Comparison of ENCODE assay signal across 1 cellular context in genomic region chr17:29663155-29663554, GRCh38.
TF ChIP-seq lines count a peak whose summit lies in the region.

No MANE protein-coding gene starts in this region.

TF ChIP-seq in HepG2, 621 proteins besides CTCF, POLR2A, EP300 and RAD21 (continued from another document):
- TF ChIP-seq ZNF318 (CRISPR knock-in tag; IDR thresholded peaks at IDR 0.05) (no peak), ATF1 (CRISPR knock-in tag; IDR thresholded peaks at IDR 0.05) (no peak), SIX1 (CRISPR knock-in tag; IDR thresholded peaks at IDR 0.05; ENCODE audit: borderline replicate concordance) (peak; percentile 35; the same call in 1 of the 2 replicates), NR1H2 (CRISPR knock-in tag; IDR thresholded peaks at IDR 0.05; ENCODE audit: borderline replicate concordance, low read depth) (no peak), ARID5B (CRISPR knock-in tag; IDR thresholded peaks at IDR 0.05) (peak; percentile 26; the same call in 1 of the 2 replicates), TOPORS (CRISPR knock-in tag; IDR thresholded peaks at IDR 0.05) (no peak), NFE2 (CRISPR knock-in tag; IDR thresholded peaks at IDR 0.05) (peak; percentile 93), PHF20 (CRISPR knock-in tag; IDR thresholded peaks at IDR 0.05) (no peak), ZNF281 (CRISPR knock-in tag; IDR thresholded peaks at IDR 0.05; ENCODE audit: borderline replicate concordance) (no peak), NFE2L2 (IDR thresholded peaks at IDR 0.05; ENCODE audit: low read length) (peak; percentile 79), TAF15 (IDR thresholded peaks at IDR 0.05; ENCODE audit: low read depth, low read length, poor library complexity, severe bottlenecking) (no peak), ZFP36 (IDR thresholded peaks at IDR 0.05; ENCODE audit: borderline replicate concordance, low read depth, low read length, partially characterized antibody) (no peak), ZNF792 (CRISPR knock-in tag; IDR thresholded peaks at IDR 0.05) (0 out of 2 replicates have a peak, but pooled peaks have one; percentile 34), MAFK (conservative IDR thresholded peaks at IDR 0.05 in 1 of 2, IDR thresholded peaks at IDR 0.05 in 1 of 2; ENCODE audit: low read length in 2 of 2) (peak; percentile 73 to 87), STAT6 (CRISPR knock-in tag; IDR thresholded peaks at IDR 0.05; ENCODE audit: borderline replicate concordance) (no peak), IRF2 (CRISPR knock-in tag; IDR thresholded peaks at IDR 0.05) (no peak), HOXA9 (CRISPR knock-in tag; IDR thresholded peaks at IDR 0.05; ENCODE audit: borderline replicate concordance) (no peak), ZNF3 (CRISPR knock-in tag; IDR thresholded peaks at IDR 0.05) (no peak), JUND (CRISPR knock-in tag; IDR thresholded peaks at IDR 0.05) (no peak), TBP (CRISPR knock-in tag; IDR thresholded peaks at IDR 0.05) (no peak), ZNF503 (CRISPR knock-in tag; IDR thresholded peaks at IDR 0.05) (no peak), ZMYM4 (CRISPR knock-in tag; IDR thresholded peaks at IDR 0.05) (no peak), HNRNPL (IDR thresholded peaks at IDR 0.05; ENCODE audit: low read depth, low read length) (no peak), MBNL3 (CRISPR knock-in tag; conservative IDR thresholded peaks at IDR 0.05) (no peak), ZNF672 (CRISPR knock-in tag; IDR thresholded peaks at IDR 0.05) (no peak), ZNF781 (CRISPR knock-in tag; IDR thresholded peaks at IDR 0.05; ENCODE audit: borderline replicate concordance, not compliant biosample characterization) (no peak), NCOA2 (CRISPR knock-in tag; IDR thresholded peaks at IDR 0.05) (no peak), AGO2 (optimal IDR thresholded peaks at IDR 0.05; ENCODE audit: low read depth, low read length) (no peak), ZNF577 (CRISPR knock-in tag; IDR thresholded peaks at IDR 0.05; ENCODE audit: borderline replicate concordance, low read depth) (no peak), ZNF432 (CRISPR knock-in tag; IDR thresholded peaks at IDR 0.05; ENCODE audit: borderline replicate concordance) (no peak), ZNF512 (CRISPR knock-in tag; IDR thresholded peaks at IDR 0.05) (no peak), SAP130 (CRISPR knock-in tag; IDR thresholded peaks at IDR 0.05; ENCODE audit: low read depth) (no peak)
